In the genomic region with DNA sequence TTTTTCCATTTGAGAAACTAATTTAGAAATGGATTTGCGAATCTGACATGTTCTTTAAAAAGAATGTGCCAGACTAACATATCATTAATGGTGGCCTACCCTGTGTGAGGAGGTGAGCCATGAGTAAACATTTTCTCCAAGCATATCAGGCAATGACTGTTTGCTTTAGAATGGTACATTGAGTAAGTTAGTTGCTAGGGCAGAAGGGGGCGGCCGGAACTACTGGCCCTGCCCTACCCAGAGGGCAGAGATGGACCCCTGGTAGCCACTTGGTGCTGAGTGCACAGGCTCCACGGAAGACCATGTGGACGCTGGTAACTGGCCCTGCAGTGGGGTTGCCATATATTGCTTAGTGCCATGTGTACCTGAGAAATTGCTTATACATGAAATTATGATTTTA, we compare ENCODE assay signal across 1 cellular context.
TF ChIP-seq lines count a peak whose summit lies in the region.

No MANE protein-coding gene starts in this region.

TF ChIP-seq in A549, 52 proteins besides CTCF, POLR2A, EP300 and RAD21 (continued from another document):
- TF ChIP-seq, protein P1, sequence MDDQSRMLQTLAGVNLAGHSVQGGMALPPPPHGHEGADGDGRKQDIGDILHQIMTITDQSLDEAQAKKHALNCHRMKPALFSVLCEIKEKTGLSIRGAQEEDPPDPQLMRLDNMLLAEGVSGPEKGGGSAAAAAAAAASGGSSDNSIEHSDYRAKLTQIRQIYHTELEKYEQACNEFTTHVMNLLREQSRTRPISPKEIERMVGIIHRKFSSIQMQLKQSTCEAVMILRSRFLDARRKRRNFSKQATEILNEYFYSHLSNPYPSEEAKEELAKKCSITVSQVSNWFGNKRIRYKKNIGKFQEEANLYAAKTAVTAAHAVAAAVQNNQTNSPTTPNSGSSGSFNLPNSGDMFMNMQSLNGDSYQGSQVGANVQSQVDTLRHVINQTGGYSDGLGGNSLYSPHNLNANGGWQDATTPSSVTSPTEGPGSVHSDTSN (IDR thresholded peaks at IDR 0.05), result no peak
- TF ChIP-seq TP53 (CRISPR knock-in tag; IDR thresholded peaks at IDR 0.05) (no peak), ZC3H11A (IDR thresholded peaks at IDR 0.05) (no peak), NFE2L2 (conservative IDR thresholded peaks at IDR 0.05; ENCODE audit: low read length) (no peak), JUNB (IDR thresholded peaks at IDR 0.05) (no peak), KDM1A (IDR thresholded peaks at IDR 0.05; ENCODE audit: low read depth) (no peak), HOXB13 (CRISPR knock-in tag; IDR thresholded peaks at IDR 0.05; ENCODE audit: low read depth) (no peak), ZSCAN20 (CRISPR knock-in tag; IDR thresholded peaks at IDR 0.05) (no peak), FOXS1 (CRISPR knock-in tag; IDR thresholded peaks at IDR 0.05) (no peak), CEBPB (IDR thresholded peaks at IDR 0.05) (no peak), ESRRA (IDR thresholded peaks at IDR 0.05; ENCODE audit: borderline replicate concordance, low read length) (no peak)
